Comparison of ENCODE assay signal across 9 cellular contexts in genomic region chr4:145868637-145869409, GRCh38.
A peak's percentile ranks its signal among the peaks of the same experiment; 100 is the strongest.
DNase-seq lines count a peak whose midpoint lies in the region; ATAC-seq and TF ChIP-seq lines count a peak whose summit lies in the region.
"Had no signal": no experiment of that assay in that cellular context is flagged by ENCODE, and none has a peak within 500 bp of the region (broad histone marks: within the 10 kb centered on the region; RNA-seq: fewer than 3 reads in every experiment).

No MANE protein-coding gene starts in this region.

- TF ChIP-seq CTCF in upper lobe of right lung (IDR thresholded peaks at IDR 0.05) (peak; percentile 12), tibial artery (IDR thresholded peaks at IDR 0.05) (no peak), stomach (IDR thresholded peaks at IDR 0.05) (no peak)

- no peak overlapping the region for H3K27ac ChIP-seq in upper lobe of right lung
- H3K27ac ChIP-seq in tibial artery = no peak overlapping the region
- no peak overlapping the region for H3K27ac ChIP-seq in stomach
- H3K27ac ChIP-seq: BLaER1 treated with 17β-estradiol and CSF1 and Interleukin-3, amounts not matched to agents 10 nM and 100 nM had no signal

- TF ChIP-seq EP300 in stomach (IDR thresholded peaks at IDR 0.05) = no peak

- intact Hi-C loops in left ventricle myocardium superior (cut with micrococcal nuclease) = no loop called here
- intact Hi-C loops in cardiac septum (cut with DNase I) = no loop called here
- intact Hi-C loops in upper lobe of right lung (cut with DNase I) = no loop called here
- intact Hi-C loops in tibial artery (cut with DNase I; ENCODE audit: low total_unique reads) = no loop called here
- intact Hi-C loops in stomach (cut with DNase I; ENCODE audit: low total_unique reads) = no loop called here

- H3K27me3 ChIP-seq in upper lobe of right lung (no peaks in the 10 kb centered on the region), tibial artery (no peaks in the 10 kb centered on the region), H7 (ENCODE audit: control insufficient read depth, insufficient read depth, low read length) (no peaks in the 10 kb centered on the region), stomach (no peaks in the 10 kb centered on the region)
- H3K27me3 ChIP-seq: BLaER1 treated with 17β-estradiol and CSF1 and Interleukin-3, amounts not matched to agents 10 nM and 100 nM had no signal

- ATAC-seq in left ventricle myocardium superior (peak; percentile 41), HG02870 (IDR thresholded peaks at IDR 0.05; ENCODE audit: unreplicated experiment) (peak; percentile 73), upper lobe of right lung (no peak)

- WGBS in stomach, 5 donors = 17 to 39% (median 32%) methylated on average over 1 of the region's 1 CpG

- H3K4me1 ChIP-seq in upper lobe of right lung = no peaks in the 10 kb centered on the region
- peaks cover 0 to 32% (median 20%) of the 10 kb centered on the region in 4 donors for H3K4me1 ChIP-seq in tibial artery
- H3K4me1 ChIP-seq in stomach = peaks cover 0 to 31% (median 4%) of the 10 kb centered on the region in 4 donors

- no peaks in the 10 kb centered on the region for H3K36me3 ChIP-seq in upper lobe of right lung
- H3K36me3 ChIP-seq in tibial artery = peaks cover 0 to 15% (median 0%) of the 10 kb centered on the region in 3 donors
- H3K36me3 ChIP-seq in H7 (replicated peaks; ENCODE audit: control insufficient read depth, insufficient read depth, low read length) = peaks cover 2% of the 10 kb centered on the region; the same call in 1 of the 2 replicates
- H3K36me3 ChIP-seq in stomach = peaks cover 0 to 6% (median 2%) of the 10 kb centered on the region in 4 donors

- DNase-seq in left ventricle myocardium superior (no peak), cardiac septum (ENCODE audit: low spot score) (no peak), RPMI7951 (ENCODE audit: low read depth) (peak; percentile 23), upper lobe of right lung (no peak), tibial artery (no peak), H7 (no peak), stomach (no peak)

- TF ChIP-seq POLR2A in stomach (IDR thresholded peaks at IDR 0.05) = no peak

- H3K9me3 ChIP-seq in upper lobe of right lung (no peaks in the 10 kb centered on the region), tibial artery (no peaks in the 10 kb centered on the region), stomach (no peaks in the 10 kb centered on the region)
- H3K9me3 ChIP-seq: BLaER1 treated with 17β-estradiol and CSF1 and Interleukin-3, amounts not matched to agents 10 nM and 100 nM had no signal

- no peak overlapping the region for H3K4me3 ChIP-seq in upper lobe of right lung
- no peak overlapping the region for H3K4me3 ChIP-seq in tibial artery
- no peak overlapping the region for H3K4me3 ChIP-seq in H7 (ENCODE audit: insufficient read depth, low read depth, low read length)
- no peak overlapping the region for H3K4me3 ChIP-seq in stomach
- H3K4me3 ChIP-seq: BLaER1 treated with 17β-estradiol and CSF1 and Interleukin-3, amounts not matched to agents 10 nM and 100 nM had no signal
